In genomic region chr2:121220995-121221394, GRCh38 we compare ENCODE assay signal across 13 cellular contexts.
DNase-seq lines count a peak whose midpoint lies in the region; ATAC-seq and TF ChIP-seq lines count a peak whose summit lies in the region.
"Had no signal": no experiment of that assay in that cellular context is flagged by ENCODE, and none has a peak within 500 bp of the region (broad histone marks: within the 10 kb centered on the region; RNA-seq: fewer than 3 reads in every experiment).

No MANE protein-coding gene starts in this region.

- no peak overlapping the region for H3K27ac Mint-ChIP-seq in HFFc6
- H3K27ac Mint-ChIP-seq: activated CD4-positive, alpha-beta T cell treated with anti-CD3 and anti-CD28 coated beads, Interleukin-2, amount 10 ng/mL, durations not matched to agents 7 days and 5 days had no signal

- no peak for ATAC-seq in HG02852 (IDR thresholded peaks at IDR 0.05; ENCODE audit: unreplicated experiment)
- ATAC-seq: gastroesophageal sphincter had no signal

- H3K9me3 Mint-ChIP-seq in HFFc6: no peaks in the 10 kb centered on the region
- H3K9me3 Mint-ChIP-seq: activated CD4-positive, alpha-beta T cell treated with anti-CD3 and anti-CD28 coated beads, Interleukin-2, amount 10 ng/mL, durations not matched to agents 7 days and 5 days had no signal

- peaks cover 9% of the 10 kb centered on the region for H3K4me1 Mint-ChIP-seq in HFFc6 (ENCODE audit: low read depth)
- H3K4me1 Mint-ChIP-seq: activated CD4-positive, alpha-beta T cell treated with anti-CD3 and anti-CD28 coated beads, Interleukin-2, amount 10 ng/mL, durations not matched to agents 7 days and 5 days had no signal

- H3K4me3 Mint-ChIP-seq in HFFc6: no peak overlapping the region
- H3K4me3 Mint-ChIP-seq: activated CD4-positive, alpha-beta T cell treated with anti-CD3 and anti-CD28 coated beads, Interleukin-2, amount 10 ng/mL, durations not matched to agents 7 days and 5 days had no signal

- in situ Hi-C loops in ACHN (cut with HindIII; ENCODE audit: low pct_ligation_motif_present, low pct_unique_long_range_greater_than_20kb, low sequenced_read_pairs): no loop called here

- peaks cover 27% of the 10 kb centered on the region for H3K27me3 Mint-ChIP-seq in HFFc6 (ENCODE audit: insufficient read depth)
- H3K27me3 Mint-ChIP-seq: activated CD4-positive, alpha-beta T cell treated with anti-CD3 and anti-CD28 coated beads, Interleukin-2, amount 10 ng/mL, durations not matched to agents 7 days and 5 days had no signal

- DNase-seq in ACHN: peak; percentile 66
- peak; percentile 7 for DNase-seq in HFFc6
- peak; percentile 10 to 37 for DNase-seq in SW 1271 (lab: John Stamatoyannopoulos, UW)
- DNase-seq in glomerular visceral epithelial cell (ENCODE audit: extremely low spot score): peak; percentile 18
- no peak for DNase-seq in RPMI8226
- DNase-seq in activated T-cell treated with anti-CD3 and anti-CD28 coated beads for 4 hours: no peak
- no peak for DNase-seq in NCI-H2081 (lab: John Stamatoyannopoulos, UW)
- DNase-seq: activated CD4-positive, alpha-beta T cell treated with anti-CD3 and anti-CD28 coated beads, Interleukin-2, amount 10 ng/mL, durations not matched to agents 7 days and 5 days; aorta; NCI-H1436; stimulated activated CD4-positive, alpha-beta T cell treated with anti-CD3 and anti-CD28 coated beads, Interleukin-4, amount 100 ng/mL, for 24 hours had no signal

- H3K36me3 Mint-ChIP-seq in HFFc6 (ENCODE audit: low read depth): no peaks in the 10 kb centered on the region

- TF ChIP-seq CTCF in HFFc6 (IDR thresholded peaks at IDR 0.05): no peak

Comparison
In these comparisons a context has a peak if more than half of its experiments do, and no peak if none do; other contexts are left out.
1. DNase-seq: peak in ACHN (single experiment), HFFc6 (single experiment), SW 1271 (2 of 2) and glomerular visceral epithelial cell (single experiment); none in RPMI8226 (single experiment), activated T-cell treated with anti-CD3 and anti-CD28 coated beads for 4 hours (single experiment) and NCI-H2081 (0 of 2).